In the genomic region with DNA sequence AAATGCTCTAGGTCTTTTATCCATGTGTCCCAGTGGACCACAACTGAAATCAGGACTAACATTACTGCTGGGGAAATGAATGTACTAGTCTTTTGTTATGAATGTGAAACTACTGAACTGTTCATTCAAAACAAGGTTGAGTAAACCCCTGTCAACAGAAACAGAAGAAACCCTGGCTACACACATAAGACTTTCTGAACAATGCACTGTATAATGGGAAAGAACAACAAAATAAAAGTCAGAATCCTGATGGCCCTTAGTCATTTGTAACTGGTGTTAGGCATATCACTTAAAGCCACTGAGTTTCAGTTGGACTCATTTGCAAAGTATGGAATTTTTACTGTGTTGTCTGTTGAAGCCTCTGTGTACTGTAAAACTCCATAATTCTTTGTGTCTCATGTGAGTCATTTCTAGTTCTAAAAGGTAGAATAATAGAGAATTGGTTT, we compare ENCODE assay signal across 10 cellular contexts.
A peak's percentile ranks its signal among the peaks of the same experiment; 100 is the strongest.
DNase-seq lines count a peak whose midpoint lies in the region; FAIRE-seq and TF ChIP-seq lines count a peak whose summit lies in the region.
"Had no signal": no experiment of that assay in that cellular context is flagged by ENCODE, and none has a peak within 500 bp of the region (broad histone marks: within the 10 kb centered on the region; RNA-seq: fewer than 3 reads in every experiment).

No MANE protein-coding gene starts in this region.

- H3K9ac ChIP-seq in MM.1S (ENCODE audit: low read length) (no peak overlapping the region), mesenchymal stem cell (ENCODE audit: low read length) (no peak overlapping the region)

- H3K9me3 ChIP-seq in MM.1S (replicated peaks; ENCODE audit: insufficient read depth, low read length) (no peaks in the 10 kb centered on the region), mesenchymal stem cell (ENCODE audit: control insufficient read depth, low read length) (no peaks in the 10 kb centered on the region), Peyer's patch (no peaks in the 10 kb centered on the region)

- no peaks in the 10 kb centered on the region for H3K27me3 ChIP-seq in MM.1S (replicated peaks; ENCODE audit: insufficient read depth, low read length)
- H3K27me3 ChIP-seq in mesenchymal stem cell (ENCODE audit: control insufficient read depth in 1 of 2, insufficient read depth in 1 of 2, low read length in 2 of 2): no peaks in the 10 kb centered on the region
- H3K27me3 ChIP-seq in Peyer's patch: no peaks in the 10 kb centered on the region

- no peak overlapping the region for H3K4me2 ChIP-seq in MM.1S (ENCODE audit: low read depth, low read length)
- no peak overlapping the region for H3K4me2 ChIP-seq in mesenchymal stem cell (ENCODE audit: low read length, poor library complexity, severe bottlenecking)

- H4K8ac ChIP-seq in mesenchymal stem cell (ENCODE audit: low read length): no peak overlapping the region

- H3K79me1 ChIP-seq in mesenchymal stem cell (replicated peaks; ENCODE audit: low read length, poor library complexity, severe bottlenecking): peaks cover 9% of the 10 kb centered on the region

- peak; percentile 70 for FAIRE-seq in H54 (lab: Jason Lieb, UNC)
- FAIRE-seq: K562 had no signal

- H4K91ac ChIP-seq in mesenchymal stem cell (ENCODE audit: low read length): no peak overlapping the region

- DNase-seq in DMS153 (lab: John Stamatoyannopoulos, UW) (peak; percentile 57), DMS153 treated with DMSO at 0.1 percent for 48 hours (lab: John Stamatoyannopoulos, UW; ENCODE audit: unreplicated experiment) (no peak), H54 (ENCODE audit: insufficient read length, low spot score) (no peak), MM.1S (peak; percentile 13), mesenchymal stem cell (peak; percentile 22), nucleus accumbens (lab: John Stamatoyannopoulos, UW) (no peak), mesenteric fat pad (ENCODE audit: low spot score) (no peak), Peyer's patch (no peak)

- H3K4me3 ChIP-seq in MM.1S (ENCODE audit: low read length): no peak overlapping the region
- no peak overlapping the region for H3K4me3 ChIP-seq in mesenchymal stem cell (ENCODE audit: insufficient read depth in 1 of 2, low read depth in 1 of 2, low read length in 2 of 2)
- no peak overlapping the region for H3K4me3 ChIP-seq in Peyer's patch
- H3K4me3 ChIP-seq: K562 had no signal

- no peak overlapping the region for H3K18ac ChIP-seq in mesenchymal stem cell (ENCODE audit: low read depth in 1 of 2, low read length in 2 of 2)

- no peaks in the 10 kb centered on the region for H3K9me2 ChIP-seq in MM.1S (replicated peaks; ENCODE audit: insufficient read depth, low read length)

- no peak overlapping the region for H2AK5ac ChIP-seq in mesenchymal stem cell (ENCODE audit: low read length, severe bottlenecking)

- no peak overlapping the region for H2BK120ac ChIP-seq in mesenchymal stem cell (ENCODE audit: low read depth, low read length)

- no peaks in the 10 kb centered on the region for H3K79me2 ChIP-seq in MM.1S (ENCODE audit: low read length)

- peaks cover 3% of the 10 kb centered on the region; the same call in 1 of the 2 replicates for H3F3A ChIP-seq in MM.1S (ENCODE audit: insufficient read depth, low read length)

- H4K20me1 ChIP-seq in MM.1S (ENCODE audit: insufficient read depth, low read length): no peaks in the 10 kb centered on the region

- peaks cover 19% of the 10 kb centered on the region for H3K4me1 ChIP-seq in MM.1S (ENCODE audit: low read length)
- no peaks in the 10 kb centered on the region for H3K4me1 ChIP-seq in mesenchymal stem cell (ENCODE audit: control insufficient read depth, insufficient read depth, low read depth, low read length)
- no peaks in the 10 kb centered on the region for H3K4me1 ChIP-seq in Peyer's patch

- H3K23ac ChIP-seq in mesenchymal stem cell (ENCODE audit: low read length in 2 of 2): no peak overlapping the region

- TF ChIP-seq CTCF in MM.1S (IDR thresholded peaks at IDR 0.05; ENCODE audit: low read length) (no peak), Peyer's patch (IDR thresholded peaks at IDR 0.05) (no peak)

- H2BK5ac ChIP-seq in mesenchymal stem cell (ENCODE audit: low read depth, low read length, poor library complexity, severe bottlenecking): no peak overlapping the region

- H3K14ac ChIP-seq in mesenchymal stem cell (ENCODE audit: low read length in 2 of 2): no peak overlapping the region

- no peak overlapping the region for H2BK12ac ChIP-seq in mesenchymal stem cell (ENCODE audit: low read length in 2 of 2)

- H3K4ac ChIP-seq in mesenchymal stem cell (ENCODE audit: low read depth in 1 of 2, low read length in 2 of 2): no peak overlapping the region

- H2AFZ ChIP-seq in MM.1S (ENCODE audit: low read length): no peak overlapping the region
- no peak overlapping the region for H2AFZ ChIP-seq in mesenchymal stem cell (ENCODE audit: low read depth, low read length)

- H2BK15ac ChIP-seq in mesenchymal stem cell (ENCODE audit: low read depth, poor library complexity, severe bottlenecking): no peak overlapping the region

- H3K36me3 ChIP-seq in MM.1S (replicated peaks; ENCODE audit: insufficient read depth, low read length) (no peaks in the 10 kb centered on the region; the same call in 1 of the 2 replicates), mesenchymal stem cell (ENCODE audit: control insufficient read depth in 1 of 2, insufficient read depth in 2 of 2, low read depth in 1 of 2, low read length in 2 of 2) (peaks cover 0 to 18% of the 10 kb centered on the region in 2 experiments), Peyer's patch (peaks cover 0 to 7% (median 0%) of the 10 kb centered on the region in 3 donors)

- H3K27ac ChIP-seq in MM.1S (ENCODE audit: low read length) (peak overlapping the region; percentile 4; the same call in 1 of the 2 replicates), mesenchymal stem cell (ENCODE audit: low read length, poor library complexity, severe bottlenecking) (no peak overlapping the region), Peyer's patch (no peak overlapping the region)
- H3K27ac ChIP-seq: 22Rv1 had no signal

- TF ChIP-seq POLR2A in H54 (IDR thresholded peaks at IDR 0.05; ENCODE audit: low read depth, low read length): no peak
- TF ChIP-seq POLR2A in Peyer's patch (IDR thresholded peaks at IDR 0.05): no peak

Comparison
In these comparisons a context has a peak if more than half of its experiments do, and no peak if none do; other contexts are left out.
1. DNase-seq: peak in DMS153 (single experiment), MM.1S (single experiment) and mesenchymal stem cell (single experiment); none in DMS153 treated with DMSO at 0.1 percent for 48 hours (single experiment), H54 (single experiment), nucleus accumbens (0 of 56), mesenteric fat pad (single experiment) and Peyer's patch (0 of 3).